ENCODE assay signal across 9 cellular contexts in the genomic region with DNA sequence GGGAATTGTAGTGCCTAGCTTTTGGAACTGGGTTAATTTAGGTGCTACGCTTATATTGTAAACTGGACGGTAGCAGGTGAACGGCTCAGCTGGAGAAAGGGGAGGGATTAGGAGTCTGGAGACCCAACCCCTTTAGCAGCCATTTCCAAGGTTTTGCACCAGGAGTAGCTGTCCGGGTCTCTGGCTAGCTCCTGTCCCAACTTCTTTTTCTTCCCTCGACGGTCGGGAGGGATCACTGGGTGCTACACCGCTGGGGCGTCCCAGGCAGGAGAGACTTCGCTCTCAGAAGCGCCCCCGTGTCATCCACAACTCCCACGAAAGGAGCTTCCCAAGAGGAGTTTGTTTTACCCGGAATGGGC. TPM values are rescaled to one million over a fixed set of nuclear protein-coding genes. Genes with fewer than 3 reads are reported as not detected.
DNase-seq lines count a peak whose midpoint lies in the region; ATAC-seq and TF ChIP-seq lines count a peak whose summit lies in the region.
"Had no signal": no experiment of that assay in that cellular context is flagged by ENCODE, and none has a peak within 500 bp of the region (broad histone marks: within the 10 kb centered on the region; RNA-seq: fewer than 3 reads in every experiment).

No MANE protein-coding gene starts in this region.

- no peak for ATAC-seq in HG02642 (IDR thresholded peaks at IDR 0.05; ENCODE audit: poor library complexity, unreplicated experiment)
- ATAC-seq in activated T-cell treated with anti-CD3 and anti-CD28 coated beads, Interleukin-2, amount 50 U/mL, for 4 hours = no peak
- ATAC-seq in mucosa of descending colon = no peak

- H3K4me2 ChIP-seq in mesenchymal stem cell (ENCODE audit: low read length, poor library complexity, severe bottlenecking) = peak overlapping the region; percentile 97

- H2BK120ac ChIP-seq in mesenchymal stem cell (ENCODE audit: low read depth, low read length) = no peak overlapping the region

- no peak overlapping the region for H3K4ac ChIP-seq in mesenchymal stem cell (ENCODE audit: low read depth in 1 of 2, low read length in 2 of 2)

- H3K4me3 Mint-ChIP-seq in activated T-cell treated with anti-CD3 and anti-CD28 coated beads, Interleukin-2, amount 50 U/mL, for 4 hours = no peak overlapping the region

- no peak overlapping the region for H2AK5ac ChIP-seq in mesenchymal stem cell (ENCODE audit: low read length, severe bottlenecking)

- H2BK15ac ChIP-seq in mesenchymal stem cell (ENCODE audit: low read depth, poor library complexity, severe bottlenecking) = no peak overlapping the region

- H3K18ac ChIP-seq in mesenchymal stem cell (ENCODE audit: low read depth in 1 of 2, low read length in 2 of 2) = peak overlapping the region in 1 of 2 experiments; percentile 41

- peak overlapping the region; percentile 17 for H3K27ac ChIP-seq in mesenchymal stem cell (ENCODE audit: low read length, poor library complexity, severe bottlenecking)
- H3K27ac ChIP-seq: VCaP had no signal

- H3K36me3 ChIP-seq in mesenchymal stem cell (ENCODE audit: control insufficient read depth in 1 of 2, insufficient read depth in 2 of 2, low read depth in 1 of 2, low read length in 2 of 2) = no peaks in the 10 kb centered on the region
- no peaks in the 10 kb centered on the region for H3K36me3 ChIP-seq in mucosa of descending colon (ENCODE audit: low read depth)

- DNase-seq in COR-L47 (lab: John Stamatoyannopoulos, UW) (peak; percentile 87), NCI-H2029 (lab: John Stamatoyannopoulos, UW) (peak; percentile 63), astrocyte of the hippocampus (ENCODE audit: low read depth, low spot score) (peak; percentile 39), mesenchymal stem cell (peak; percentile 82), mucosa of descending colon (no peak), mesenteric fat pad (ENCODE audit: low spot score) (no peak)
- DNase-seq in activated T-cell treated with anti-CD3 and anti-CD28 coated beads, Interleukin-2, amount 50 U/mL, for 4 hours = no peak

- H3K36me3 Mint-ChIP-seq in activated T-cell treated with anti-CD3 and anti-CD28 coated beads, Interleukin-2, amount 50 U/mL, for 4 hours (ENCODE audit: insufficient read depth) = no peaks in the 10 kb centered on the region

- TF ChIP-seq CTCF in mucosa of descending colon (IDR thresholded peaks at IDR 0.05) = no peak

- H3K79me1 ChIP-seq in mesenchymal stem cell (replicated peaks; ENCODE audit: low read length, poor library complexity, severe bottlenecking) = peaks cover 4% of the 10 kb centered on the region

- peaks cover 55% of the 10 kb centered on the region for H3K27me3 Mint-ChIP-seq in activated T-cell treated with anti-CD3 and anti-CD28 coated beads, Interleukin-2, amount 50 U/mL, for 4 hours (ENCODE audit: low read depth)

- no peak overlapping the region for H4K91ac ChIP-seq in mesenchymal stem cell (ENCODE audit: low read length)

- H3K9ac ChIP-seq in mesenchymal stem cell (ENCODE audit: low read length) = no peak overlapping the region

- no peak overlapping the region for H2BK12ac ChIP-seq in mesenchymal stem cell (ENCODE audit: low read length in 2 of 2)

- H3K23ac ChIP-seq in mesenchymal stem cell (ENCODE audit: low read length in 2 of 2) = no peak overlapping the region

- H4K8ac ChIP-seq in mesenchymal stem cell (ENCODE audit: low read length) = no peak overlapping the region

- WGBS in mesenchymal stem cell = 0% methylated on average over 14 of the region's 14 CpGs

- H3K27me3 ChIP-seq in mesenchymal stem cell (ENCODE audit: control insufficient read depth in 1 of 2, insufficient read depth in 1 of 2, low read length in 2 of 2) = peaks cover 0 to 64% of the 10 kb centered on the region in 2 experiments

- H3K4me3 ChIP-seq in mesenchymal stem cell (ENCODE audit: insufficient read depth in 1 of 2, low read depth in 1 of 2, low read length in 2 of 2) = peak overlapping the region; percentile 59 to 67
- no peak overlapping the region for H3K4me3 ChIP-seq in mucosa of descending colon

- no peaks in the 10 kb centered on the region for H3K9me3 Mint-ChIP-seq in activated T-cell treated with anti-CD3 and anti-CD28 coated beads, Interleukin-2, amount 50 U/mL, for 4 hours

- peak overlapping the region; percentile 24 for H2AFZ ChIP-seq in mesenchymal stem cell (ENCODE audit: low read depth, low read length)

- H3K14ac ChIP-seq in mesenchymal stem cell (ENCODE audit: low read length in 2 of 2) = no peak overlapping the region

- H3K9me3 ChIP-seq in mesenchymal stem cell (ENCODE audit: control insufficient read depth, low read length) (no peaks in the 10 kb centered on the region), mucosa of descending colon (no peaks in the 10 kb centered on the region)

- H2BK5ac ChIP-seq in mesenchymal stem cell (ENCODE audit: low read depth, low read length, poor library complexity, severe bottlenecking) = no peak overlapping the region

- H3K4me1 Mint-ChIP-seq in activated T-cell treated with anti-CD3 and anti-CD28 coated beads, Interleukin-2, amount 50 U/mL, for 4 hours (ENCODE audit: low read depth) = peaks cover 13% of the 10 kb centered on the region

- H3K4me1 ChIP-seq in mesenchymal stem cell (ENCODE audit: control insufficient read depth, insufficient read depth, low read depth, low read length) (peaks cover 6% of the 10 kb centered on the region), mucosa of descending colon (ENCODE audit: low read depth) (peaks cover 6% of the 10 kb centered on the region)

- intact Hi-C loops in mucosa of descending colon (cut with DNase I, micrococcal nuclease) = no loop called here

RNA-seq across cellular contexts. Expression of a gene that starts 0.7 kb away (rescaled TPM):
- 2.9 TPM for polyA plus RNA-seq in mesenchymal stem cell (2013, experiment 1 of 2)
- 3.0 TPM for polyA plus RNA-seq in mesenchymal stem cell (2013, experiment 2 of 2)
- not detected for total RNA-seq in activated T-cell treated with anti-CD3 and anti-CD28 coated beads, Interleukin-2, amount 50 U/mL, for 4 hours
- total RNA-seq in mucosa of descending colon (under 1 TPM in 2 of 3 donors, not detected in 1; 0.12 to 0.13 TPM), mesenteric fat pad (not detected)

Comparison
In these comparisons a context has a peak if more than half of its experiments do, and no peak if none do; other contexts are left out.
1. DNase-seq: peak in COR-L47 (single experiment), NCI-H2029 (single experiment), astrocyte of the hippocampus (single experiment) and mesenchymal stem cell (single experiment); none in activated T-cell treated with anti-CD3 and anti-CD28 coated beads, Interleukin-2, amount 50 U/mL, for 4 hours (single experiment), mucosa of descending colon (0 of 3) and mesenteric fat pad (single experiment).